In genomic region chr16:10387378-10387681, GRCh38 we compare ENCODE assay signal across 10 cellular contexts. TPM values are rescaled to one million over a fixed set of nuclear protein-coding genes. Genes with fewer than 3 reads are reported as not detected.
DNase-seq lines count a peak whose midpoint lies in the region; ATAC-seq and TF ChIP-seq lines count a peak whose summit lies in the region.
"Had no signal": no experiment of that assay in that cellular context is flagged by ENCODE, and none has a peak within 500 bp of the region (broad histone marks: within the 10 kb centered on the region; RNA-seq: fewer than 3 reads in every experiment).

No MANE protein-coding gene starts in this region.

- H3K4me2 ChIP-seq in DOHH2 (ENCODE audit: low read length), result peak overlapping the region; percentile 74
- peak overlapping the region; percentile 52 for H3K4me2 ChIP-seq in neural cell (ENCODE audit: low read length)

- H3K9me3 ChIP-seq in DOHH2 (ENCODE audit: control insufficient read depth, insufficient read depth, low read length) (peaks cover 4% of the 10 kb centered on the region; the same call in 1 of the 2 replicates), neural cell (ENCODE audit: low read length) (no peaks in the 10 kb centered on the region)

- no peak for TF ChIP-seq EP300 in neural cell (conservative IDR thresholded peaks at IDR 0.05; ENCODE audit: poor library complexity, severe bottlenecking)

- no peak overlapping the region for H3K27ac ChIP-seq in DOHH2 (ENCODE audit: low read depth, low read length)
- no peak overlapping the region for H3K27ac ChIP-seq in dorsolateral prefrontal cortex
- no peak overlapping the region for H3K27ac ChIP-seq in neural cell (ENCODE audit: low read length)

- no peak overlapping the region for H3K9ac ChIP-seq in neural cell (ENCODE audit: low read length)

- no peak for TF ChIP-seq RAD21 in neural cell (conservative IDR thresholded peaks at IDR 0.05)

- ATAC-seq in GM21526 (IDR thresholded peaks at IDR 0.05; ENCODE audit: low FRiP score, unreplicated experiment) (no peak), HG02970 (IDR thresholded peaks at IDR 0.05; ENCODE audit: low FRiP score, unreplicated experiment) (no peak)

- DNase-seq in NB4 (ENCODE audit: low read depth), result peak; percentile 13
- DNase-seq in dorsolateral prefrontal cortex, result no peak
- DNase-seq in NCI-H2196 treated with DMSO at 0.1 percent for 48 hours (lab: John Stamatoyannopoulos, UW; ENCODE audit: unreplicated experiment), result no peak
- DNase-seq in H4 (ENCODE audit: low spot score), result no peak
- DNase-seq: effector CD8-positive, alpha-beta T cell; NCI-H524 treated with DMSO at 0.1 percent for 48 hours had no signal

- H3K36me3 ChIP-seq in DOHH2 (ENCODE audit: control insufficient read depth, low read length) (peaks cover 39% of the 10 kb centered on the region), neural cell (ENCODE audit: insufficient read depth, low read length) (no peaks in the 10 kb centered on the region)

- peaks cover 53% of the 10 kb centered on the region for H3K79me2 ChIP-seq in DOHH2 (ENCODE audit: control insufficient read depth, low read length)
- H3K79me2 ChIP-seq in neural cell (replicated peaks; ENCODE audit: insufficient read depth, low read length), result no peaks in the 10 kb centered on the region

- H3F3A ChIP-seq in DOHH2 (ENCODE audit: control insufficient read depth, insufficient read depth) (no peaks in the 10 kb centered on the region), neural cell (ENCODE audit: insufficient read depth, low read length, poor library complexity, severe bottlenecking) (no peaks in the 10 kb centered on the region)

- no peak for TF ChIP-seq POLR2A in NB4 (IDR thresholded peaks at IDR 0.05; ENCODE audit: extremely low read depth, insufficient read length)

- H3K27me3 ChIP-seq in DOHH2 (ENCODE audit: control insufficient read depth, low read length), result no peaks in the 10 kb centered on the region
- H3K27me3 ChIP-seq in dorsolateral prefrontal cortex, result peaks cover 0 to 26% (median 0%) of the 10 kb centered on the region in 45 donors
- peaks cover 5% of the 10 kb centered on the region for H3K27me3 ChIP-seq in neural cell (ENCODE audit: insufficient read depth, low read depth, low read length)

- H3K4me1 ChIP-seq in DOHH2 (ENCODE audit: control insufficient read depth, low read length), result peaks cover 28% of the 10 kb centered on the region

- no peak for TF ChIP-seq CTCF in DOHH2 (IDR thresholded peaks at IDR 0.05; ENCODE audit: low read depth, low read length, poor library complexity, severe bottlenecking)
- no peak for TF ChIP-seq CTCF in NB4 (IDR thresholded peaks at IDR 0.05; ENCODE audit: low read depth, low read length)
- no peak for TF ChIP-seq CTCF in dorsolateral prefrontal cortex (IDR thresholded peaks at IDR 0.05 in 54 of 56, conservative IDR thresholded peaks at IDR 0.05 in 2 of 56; ENCODE audit: low read depth in 1 of 56, partially characterized antibody in 56 of 56)
- no peak for TF ChIP-seq CTCF in neural cell (IDR thresholded peaks at IDR 0.05; ENCODE audit: poor library complexity, severe bottlenecking)

- no peak overlapping the region for H2AFZ ChIP-seq in neural cell (ENCODE audit: low read depth, low read length)

- H4K20me1 ChIP-seq in DOHH2 (ENCODE audit: control insufficient read depth, insufficient read depth, low read depth, low read length), result no peaks in the 10 kb centered on the region
- no peaks in the 10 kb centered on the region for H4K20me1 ChIP-seq in neural cell (ENCODE audit: insufficient read depth)

- intact Hi-C loops in dorsolateral prefrontal cortex (cut with DNase I), result no loop called here

- H3K4me3 ChIP-seq in DOHH2 (ENCODE audit: low read length) (peak overlapping the region; percentile 83), NB4 (ENCODE audit: low read depth, low read length) (peak overlapping the region; percentile 82), dorsolateral prefrontal cortex (peak overlapping the region in 45 of 59 donors; percentile 38 to 82 (median 69)), neural cell (ENCODE audit: low read length) (peak overlapping the region; percentile 76)

- H3K9me2 ChIP-seq in DOHH2 (replicated peaks; ENCODE audit: control insufficient read depth, low read length) (no peaks in the 10 kb centered on the region), neural cell (ENCODE audit: insufficient read depth, low read length) (no peaks in the 10 kb centered on the region)

TF ChIP-seq in neural cell, 6 proteins besides CTCF, POLR2A, EP300 and RAD21:
- no peak for TF ChIP-seq POLR2AphosphoS5 (IDR thresholded peaks at IDR 0.05)
- no peak for TF ChIP-seq EZH2 (IDR thresholded peaks at IDR 0.05; ENCODE audit: borderline replicate concordance, insufficient read depth, low read length, poor library complexity, severe bottlenecking)
- no peak for TF ChIP-seq MXI1 (conservative IDR thresholded peaks at IDR 0.05; ENCODE audit: poor library complexity, severe bottlenecking)
- TF ChIP-seq SMC3 (conservative IDR thresholded peaks at IDR 0.05; ENCODE audit: poor library complexity), result no peak
- TF ChIP-seq TAF1 (IDR thresholded peaks at IDR 0.05; ENCODE audit: low read depth), result no peak
- no peak for TF ChIP-seq REST (IDR thresholded peaks at IDR 0.05; ENCODE audit: borderline replicate concordance)
TF ChIP-seq in neural cell: peak in this region for 0.

RNA-seq across cellular contexts. Expression of gene ATF7IP2, which starts 1.5 kb away (rescaled TPM):
- 10 to 100 TPM; 11.3 to 58.5 (median 23.8) TPM for total RNA-seq in dorsolateral prefrontal cortex
- polyA plus RNA-seq in neural cell, result 20.9 and 22.4 TPM in 2 replicates
- polyA minus RNA-seq in neural cell, result 12.5 and 17.8 TPM in 2 replicates
- not detected in 2 replicates for total RNA-seq in H4 (2014; rRNA removed; shearing (Covaris generic))

Comparison
In these comparisons a context has a peak if more than half of its experiments do, and no peak if none do; other contexts are left out.
1. RNA of gene ATF7IP2, which starts 1.5 kb away (total RNA-seq): 11.3 to 58.5 TPM in dorsolateral prefrontal cortex; not detected in H4; every median in the first group is over 10 times any median in the second.
2. Peak in every context shown above with its lines, with median percentiles within 50 percentile points of each other: H3K4me3 ChIP-seq.